In genomic region chr19:32404213-32404938, GRCh38 we compare ENCODE assay signal across 8 cellular contexts. TPM values are rescaled to one million over a fixed set of nuclear protein-coding genes. Genes with fewer than 3 reads are reported as not detected.
DNase-seq lines count a peak whose midpoint lies in the region; ATAC-seq and TF ChIP-seq lines count a peak whose summit lies in the region.

No MANE protein-coding gene starts in this region.

- no peaks in the 10 kb centered on the region for H3K27me3 ChIP-seq in adipocyte (replicated peaks; ENCODE audit: control insufficient read depth, insufficient read depth, low read length)
- no peaks in the 10 kb centered on the region for H3K27me3 ChIP-seq in tibial artery

- H3K4me1 ChIP-seq in adipocyte (ENCODE audit: control insufficient read depth, insufficient read depth, low read length) (peaks cover 27% of the 10 kb centered on the region), tibial artery (peaks cover 0 to 20% (median 12%) of the 10 kb centered on the region in 4 donors)

- H3K4me3 ChIP-seq in adipocyte (ENCODE audit: low read length), result peak overlapping the region; percentile 88
- H3K4me3 ChIP-seq in tibial artery, result peak overlapping the region; percentile 93 to 97

- H3K9me3 ChIP-seq in adipocyte (ENCODE audit: control insufficient read depth, low read length), result no peaks in the 10 kb centered on the region
- H3K9me3 ChIP-seq in tibial artery, result no peaks in the 10 kb centered on the region

- peaks cover 5% of the 10 kb centered on the region for H3K36me3 ChIP-seq in adipocyte (ENCODE audit: control insufficient read depth, insufficient read depth, low read length, severe bottlenecking)
- peaks cover 0 to 7% (median 6%) of the 10 kb centered on the region in 3 donors for H3K36me3 ChIP-seq in tibial artery

- no peak for DNase-seq in activated naive CD4-positive, alpha-beta T cell (lab: John Stamatoyannopoulos, UW)
- DNase-seq in adipocyte (ENCODE audit: low read depth), result no peak
- DNase-seq in left colon, result peak; percentile 29
- DNase-seq in tibial artery, result no peak
- no peak for DNase-seq in NOMO-1 (lab: John Stamatoyannopoulos, UW; ENCODE audit: unreplicated experiment in 2 of 2)
- no peak for DNase-seq in GM19238 (ENCODE audit: insufficient read length, low spot score)

- H3K27ac Mint-ChIP-seq in activated naive CD4-positive, alpha-beta T cell treated with anti-CD3 and anti-CD28 coated beads, Interleukin-2, amount 50 U/mL, for 24 hours, result peak overlapping the region; percentile 84

- H3K27ac ChIP-seq in tibial artery, result peak overlapping the region; percentile 100

- TF ChIP-seq CTCF in tibial artery (IDR thresholded peaks at IDR 0.05), result no peak

- no peaks in the 10 kb centered on the region for H3K27me3 Mint-ChIP-seq in activated naive CD4-positive, alpha-beta T cell treated with anti-CD3 and anti-CD28 coated beads, Interleukin-2, amount 50 U/mL, for 24 hours

- H3K4me1 Mint-ChIP-seq in activated naive CD4-positive, alpha-beta T cell treated with anti-CD3 and anti-CD28 coated beads, Interleukin-2, amount 50 U/mL, for 24 hours, result peaks cover 26% of the 10 kb centered on the region

- peak overlapping the region; percentile 89 for H3K4me3 Mint-ChIP-seq in activated naive CD4-positive, alpha-beta T cell treated with anti-CD3 and anti-CD28 coated beads, Interleukin-2, amount 50 U/mL, for 24 hours

- no peaks in the 10 kb centered on the region for H3K9me3 Mint-ChIP-seq in activated naive CD4-positive, alpha-beta T cell treated with anti-CD3 and anti-CD28 coated beads, Interleukin-2, amount 50 U/mL, for 24 hours

- peak overlapping the region; percentile 97 for H3K9ac ChIP-seq in adipocyte (ENCODE audit: low read length)

- intact Hi-C loops in left colon (cut with DNase I, micrococcal nuclease) (loop anchor here in 1 of 2 donors (10.0 kb wide), 1 partner anchor 60 kb away; the partner anchor contains the start of gene ZNF507), tibial artery (cut with DNase I; ENCODE audit: low total_unique reads) (loop anchor here (2.0 to 10.0 kb wide), 2 partner anchors 180 to 270 kb away; partner anchors contain the start of genes ANKRD27, PDCD5 and RGS9BP)

- no peak for ATAC-seq in left colon
- ATAC-seq in HG02623 (IDR thresholded peaks at IDR 0.05; ENCODE audit: unreplicated experiment), result no peak

- H3K36me3 Mint-ChIP-seq in activated naive CD4-positive, alpha-beta T cell treated with anti-CD3 and anti-CD28 coated beads, Interleukin-2, amount 50 U/mL, for 24 hours, result no peaks in the 10 kb centered on the region

RNA-seq across cellular contexts. Expression of gene DPY19L3, which starts 1.2 kb away (rescaled TPM):
- 10 to 100 TPM; 17.7 to 17.9 TPM for total RNA-seq in left colon

RNA-seq across cellular contexts. Expression of gene ZNF507, which starts 59.0 kb away (rescaled TPM):
- 10 to 100 TPM; 18.4 to 20.0 TPM for total RNA-seq in left colon

Comparison
In these comparisons a context has a peak if more than half of its experiments do, and no peak if none do; other contexts are left out.
1. DNase-seq: peak in left colon (2 of 2); none in activated naive CD4-positive, alpha-beta T cell (0 of 4), adipocyte (single experiment), tibial artery (0 of 2), NOMO-1 (0 of 2) and GM19238 (single experiment).